Comparison of ENCODE assay signal across 1 cellular context in genomic region chr12:66942741-66943465, GRCh38.
TF ChIP-seq lines count a peak whose summit lies in the region.

No MANE protein-coding gene starts in this region.

TF ChIP-seq in GM23338, 12 proteins besides CTCF, POLR2A, EP300 and RAD21 (continued from another document):
- TF ChIP-seq, protein P1, sequence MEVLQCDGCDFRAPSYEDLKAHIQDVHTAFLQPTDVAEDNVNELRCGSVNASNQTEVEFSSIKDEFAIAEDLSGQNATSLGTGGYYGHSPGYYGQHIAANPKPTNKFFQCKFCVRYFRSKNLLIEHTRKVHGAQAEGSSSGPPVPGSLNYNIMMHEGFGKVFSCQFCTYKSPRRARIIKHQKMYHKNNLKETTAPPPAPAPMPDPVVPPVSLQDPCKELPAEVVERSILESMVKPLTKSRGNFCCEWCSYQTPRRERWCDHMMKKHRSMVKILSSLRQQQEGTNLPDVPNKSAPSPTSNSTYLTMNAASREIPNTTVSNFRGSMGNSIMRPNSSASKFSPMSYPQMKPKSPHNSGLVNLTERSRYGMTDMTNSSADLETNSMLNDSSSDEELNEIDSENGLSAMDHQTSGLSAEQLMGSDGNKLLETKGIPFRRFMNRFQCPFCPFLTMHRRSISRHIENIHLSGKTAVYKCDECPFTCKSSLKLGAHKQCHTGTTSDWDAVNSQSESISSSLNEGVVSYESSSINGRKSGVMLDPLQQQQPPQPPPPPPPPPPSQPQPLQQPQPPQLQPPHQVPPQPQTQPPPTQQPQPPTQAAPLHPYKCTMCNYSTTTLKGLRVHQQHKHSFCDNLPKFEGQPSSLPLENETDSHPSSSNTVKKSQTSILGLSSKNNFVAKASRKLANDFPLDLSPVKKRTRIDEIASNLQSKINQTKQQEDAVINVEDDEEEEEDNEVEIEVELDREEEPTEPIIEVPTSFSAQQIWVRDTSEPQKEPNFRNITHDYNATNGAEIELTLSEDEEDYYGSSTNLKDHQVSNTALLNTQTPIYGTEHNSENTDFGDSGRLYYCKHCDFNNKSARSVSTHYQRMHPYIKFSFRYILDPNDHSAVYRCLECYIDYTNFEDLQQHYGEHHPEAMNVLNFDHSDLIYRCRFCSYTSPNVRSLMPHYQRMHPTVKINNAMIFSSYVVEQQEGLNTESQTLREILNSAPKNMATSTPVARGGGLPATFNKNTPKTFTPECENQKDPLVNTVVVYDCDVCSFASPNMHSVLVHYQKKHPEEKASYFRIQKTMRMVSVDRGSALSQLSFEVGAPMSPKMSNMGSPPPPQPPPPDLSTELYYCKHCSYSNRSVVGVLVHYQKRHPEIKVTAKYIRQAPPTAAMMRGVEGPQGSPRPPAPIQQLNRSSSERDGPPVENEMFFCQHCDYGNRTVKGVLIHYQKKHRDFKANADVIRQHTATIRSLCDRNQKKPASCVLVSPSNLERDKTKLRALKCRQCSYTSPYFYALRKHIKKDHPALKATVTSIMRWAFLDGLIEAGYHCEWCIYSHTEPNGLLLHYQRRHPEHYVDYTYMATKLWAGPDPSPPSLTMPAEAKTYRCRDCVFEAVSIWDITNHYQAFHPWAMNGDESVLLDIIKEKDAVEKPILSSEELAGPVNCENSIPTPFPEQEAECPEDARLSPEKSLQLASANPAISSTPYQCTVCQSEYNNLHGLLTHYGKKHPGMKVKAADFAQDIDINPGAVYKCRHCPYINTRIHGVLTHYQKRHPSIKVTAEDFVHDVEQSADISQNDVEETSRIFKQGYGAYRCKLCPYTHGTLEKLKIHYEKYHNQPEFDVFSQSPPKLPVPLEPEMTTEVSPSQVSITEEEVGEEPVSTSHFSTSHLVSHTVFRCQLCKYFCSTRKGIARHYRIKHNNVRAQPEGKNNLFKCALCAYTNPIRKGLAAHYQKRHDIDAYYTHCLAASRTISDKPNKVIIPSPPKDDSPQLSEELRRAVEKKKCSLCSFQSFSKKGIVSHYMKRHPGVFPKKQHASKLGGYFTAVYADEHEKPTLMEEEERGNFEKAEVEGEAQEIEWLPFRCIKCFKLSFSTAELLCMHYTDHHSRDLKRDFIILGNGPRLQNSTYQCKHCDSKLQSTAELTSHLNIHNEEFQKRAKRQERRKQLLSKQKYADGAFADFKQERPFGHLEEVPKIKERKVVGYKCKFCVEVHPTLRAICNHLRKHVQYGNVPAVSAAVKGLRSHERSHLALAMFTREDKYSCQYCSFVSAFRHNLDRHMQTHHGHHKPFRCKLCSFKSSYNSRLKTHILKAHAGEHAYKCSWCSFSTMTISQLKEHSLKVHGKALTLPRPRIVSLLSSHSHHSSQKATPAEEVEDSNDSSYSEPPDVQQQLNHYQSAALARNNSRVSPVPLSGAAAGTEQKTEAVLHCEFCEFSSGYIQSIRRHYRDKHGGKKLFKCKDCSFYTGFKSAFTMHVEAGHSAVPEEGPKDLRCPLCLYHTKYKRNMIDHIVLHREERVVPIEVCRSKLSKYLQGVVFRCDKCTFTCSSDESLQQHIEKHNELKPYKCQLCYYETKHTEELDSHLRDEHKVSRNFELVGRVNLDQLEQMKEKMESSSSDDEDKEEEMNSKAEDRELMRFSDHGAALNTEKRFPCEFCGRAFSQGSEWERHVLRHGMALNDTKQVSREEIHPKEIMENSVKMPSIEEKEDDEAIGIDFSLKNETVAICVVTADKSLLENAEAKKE (CRISPR knock-in tag; IDR thresholded peaks at IDR 0.05), result no peak
- no peak for TF ChIP-seq EZH2phosphoT487 (IDR thresholded peaks at IDR 0.05; ENCODE audit: unreplicated experiment)
- no peak for TF ChIP-seq POLR2AphosphoS5 (IDR thresholded peaks at IDR 0.05; ENCODE audit: low read depth)
- no peak for TF ChIP-seq JUNB (IDR thresholded peaks at IDR 0.05; ENCODE audit: unreplicated experiment)
- no peak for TF ChIP-seq STAT1 (IDR thresholded peaks at IDR 0.05; ENCODE audit: unreplicated experiment)
- no peak for TF ChIP-seq ZNF331 (CRISPR knock-in tag; IDR thresholded peaks at IDR 0.05; ENCODE audit: low read depth)
- TF ChIP-seq ZNF114 (CRISPR knock-in tag; IDR thresholded peaks at IDR 0.05), result no peak
- no peak for TF ChIP-seq CREB1 (CRISPR knock-in tag; IDR thresholded peaks at IDR 0.05; ENCODE audit: low read depth)
- no peak for TF ChIP-seq NANOG (IDR thresholded peaks at IDR 0.05; ENCODE audit: borderline replicate concordance)
